In the genomic region with DNA sequence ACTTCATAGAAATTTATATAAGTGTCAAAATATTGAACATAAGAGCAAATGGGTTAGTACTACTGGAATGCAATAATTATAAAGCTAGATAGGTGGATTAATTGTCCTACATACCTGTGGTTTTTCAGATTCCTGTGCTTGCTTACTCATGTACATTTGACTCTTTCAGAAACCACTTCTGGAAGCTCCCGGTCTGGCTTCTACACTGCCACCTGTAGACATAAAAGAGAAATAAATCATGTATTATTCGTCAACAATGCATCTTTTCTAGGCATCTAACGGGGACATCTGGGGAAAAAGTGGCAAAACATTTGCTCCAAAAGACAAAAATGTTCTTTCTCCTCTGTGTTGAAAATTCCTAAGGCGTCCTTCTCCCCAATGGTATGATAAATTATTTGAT, we compare ENCODE assay signal across 8 cellular contexts.
A peak's percentile ranks its signal among the peaks of the same experiment; 100 is the strongest.
DNase-seq lines count a peak whose midpoint lies in the region; FAIRE-seq and TF ChIP-seq lines count a peak whose summit lies in the region.

No MANE protein-coding gene starts in this region.

- H3K4me2 ChIP-seq in neural cell (ENCODE audit: low read length) = peak overlapping the region; percentile 55

- H3K4me1 ChIP-seq in HUES6 (ENCODE audit: control insufficient read depth, insufficient read depth, low read length) = peaks cover 32% of the 10 kb centered on the region
- H3K4me1 ChIP-seq in endocrine pancreas (ENCODE audit: control insufficient read depth, insufficient read depth, low read length) = no peaks in the 10 kb centered on the region
- peaks cover 3% of the 10 kb centered on the region for H3K4me1 ChIP-seq in effector memory CD4-positive, alpha-beta T cell (ENCODE audit: control insufficient read depth, insufficient read depth, low read length, poor library complexity, severe bottlenecking)

- H3K4me3 ChIP-seq in HUES6 (ENCODE audit: low read depth, low read length) = peak overlapping the region; percentile 77
- H3K4me3 ChIP-seq in endocrine pancreas (ENCODE audit: control insufficient read depth, insufficient read depth, low read length) = peak overlapping the region; percentile 80
- H3K4me3 ChIP-seq in neural cell (ENCODE audit: low read length) = peak overlapping the region; percentile 79
- H3K4me3 ChIP-seq in effector memory CD4-positive, alpha-beta T cell (ENCODE audit: insufficient read depth, low read depth, low read length, poor library complexity, severe bottlenecking) = no peak overlapping the region

- FAIRE-seq in HTR-8/SVneo (lab: Jason Lieb, UNC) = no peak

- H3K27ac ChIP-seq in HUES6 (ENCODE audit: low read depth, low read length) = no peak overlapping the region; the same call in 1 of the 2 replicates
- H3K27ac ChIP-seq in neural cell (ENCODE audit: low read length) = no peak overlapping the region
- H3K27ac ChIP-seq in effector memory CD4-positive, alpha-beta T cell (ENCODE audit: insufficient read depth, low read length, poor library complexity, severe bottlenecking) = no peak overlapping the region

- H3K27me3 ChIP-seq in HUES6 (ENCODE audit: control insufficient read depth, insufficient read depth, low read length) (no peaks in the 10 kb centered on the region), endocrine pancreas (ENCODE audit: control insufficient read depth, insufficient read depth, low read length) (no peaks in the 10 kb centered on the region), neural cell (ENCODE audit: insufficient read depth, low read depth, low read length) (no peaks in the 10 kb centered on the region)
- no peaks in the 10 kb centered on the region for H3K27me3 ChIP-seq in effector memory CD4-positive, alpha-beta T cell (replicated peaks; ENCODE audit: control insufficient read depth, insufficient read depth, low read length, poor library complexity, severe bottlenecking)

- H3K9me3 ChIP-seq in HUES6 (ENCODE audit: control insufficient read depth, insufficient read depth, low read depth, low read length) = no peaks in the 10 kb centered on the region
- no peaks in the 10 kb centered on the region for H3K9me3 ChIP-seq in endocrine pancreas (ENCODE audit: control insufficient read depth, low read length)
- H3K9me3 ChIP-seq in neural cell (ENCODE audit: low read length) = no peaks in the 10 kb centered on the region
- no peaks in the 10 kb centered on the region for H3K9me3 ChIP-seq in effector memory CD4-positive, alpha-beta T cell (ENCODE audit: control insufficient read depth, low read length)

- TF ChIP-seq RAD21 in neural cell (conservative IDR thresholded peaks at IDR 0.05) = peak; percentile 48

- H4K20me1 ChIP-seq in neural cell (ENCODE audit: insufficient read depth) = no peaks in the 10 kb centered on the region

- H3K9me2 ChIP-seq in neural cell (ENCODE audit: insufficient read depth, low read length) = no peaks in the 10 kb centered on the region

- TF ChIP-seq EP300 in neural cell (conservative IDR thresholded peaks at IDR 0.05; ENCODE audit: poor library complexity, severe bottlenecking) = no peak

- no peaks in the 10 kb centered on the region for H3F3A ChIP-seq in neural cell (ENCODE audit: insufficient read depth, low read length, poor library complexity, severe bottlenecking)

- DNase-seq in DMS53 (lab: John Stamatoyannopoulos, UW) = peak; percentile 75
- DNase-seq in SW480 (ENCODE audit: low spot score) = peak; percentile 94
- no peak for DNase-seq in iPS-NIHi7 (ENCODE audit: extremely low spot score)
- DNase-seq in effector memory CD4-positive, alpha-beta T cell = no peak
- no peak for DNase-seq in HTR-8/SVneo (ENCODE audit: insufficient read length, low spot score)

- no peaks in the 10 kb centered on the region for H3K79me2 ChIP-seq in neural cell (replicated peaks; ENCODE audit: insufficient read depth, low read length)

- H3K9ac ChIP-seq in HUES6 (ENCODE audit: low read length) = peak overlapping the region; percentile 88
- H3K9ac ChIP-seq in endocrine pancreas (ENCODE audit: control insufficient read depth, insufficient read depth, low read length) = peak overlapping the region; percentile 75
- no peak overlapping the region for H3K9ac ChIP-seq in neural cell (ENCODE audit: low read length)

- peak; percentile 60 for TF ChIP-seq CTCF in neural cell (IDR thresholded peaks at IDR 0.05; ENCODE audit: poor library complexity, severe bottlenecking)

- peaks cover 52% of the 10 kb centered on the region for H3K36me3 ChIP-seq in HUES6 (ENCODE audit: control insufficient read depth, insufficient read depth, low read length)
- H3K36me3 ChIP-seq in endocrine pancreas (ENCODE audit: control insufficient read depth, insufficient read depth, low read length) = no peaks in the 10 kb centered on the region
- H3K36me3 ChIP-seq in neural cell (ENCODE audit: insufficient read depth, low read length) = no peaks in the 10 kb centered on the region
- no peaks in the 10 kb centered on the region for H3K36me3 ChIP-seq in effector memory CD4-positive, alpha-beta T cell (ENCODE audit: control insufficient read depth, insufficient read depth, low read length)

- no peak overlapping the region for H2AFZ ChIP-seq in neural cell (ENCODE audit: low read depth, low read length)

TF ChIP-seq in neural cell, 6 proteins besides CTCF, POLR2A, EP300 and RAD21:
- TF ChIP-seq SMC3 (conservative IDR thresholded peaks at IDR 0.05; ENCODE audit: poor library complexity) = peak; percentile 58
- TF ChIP-seq, protein P1, sequence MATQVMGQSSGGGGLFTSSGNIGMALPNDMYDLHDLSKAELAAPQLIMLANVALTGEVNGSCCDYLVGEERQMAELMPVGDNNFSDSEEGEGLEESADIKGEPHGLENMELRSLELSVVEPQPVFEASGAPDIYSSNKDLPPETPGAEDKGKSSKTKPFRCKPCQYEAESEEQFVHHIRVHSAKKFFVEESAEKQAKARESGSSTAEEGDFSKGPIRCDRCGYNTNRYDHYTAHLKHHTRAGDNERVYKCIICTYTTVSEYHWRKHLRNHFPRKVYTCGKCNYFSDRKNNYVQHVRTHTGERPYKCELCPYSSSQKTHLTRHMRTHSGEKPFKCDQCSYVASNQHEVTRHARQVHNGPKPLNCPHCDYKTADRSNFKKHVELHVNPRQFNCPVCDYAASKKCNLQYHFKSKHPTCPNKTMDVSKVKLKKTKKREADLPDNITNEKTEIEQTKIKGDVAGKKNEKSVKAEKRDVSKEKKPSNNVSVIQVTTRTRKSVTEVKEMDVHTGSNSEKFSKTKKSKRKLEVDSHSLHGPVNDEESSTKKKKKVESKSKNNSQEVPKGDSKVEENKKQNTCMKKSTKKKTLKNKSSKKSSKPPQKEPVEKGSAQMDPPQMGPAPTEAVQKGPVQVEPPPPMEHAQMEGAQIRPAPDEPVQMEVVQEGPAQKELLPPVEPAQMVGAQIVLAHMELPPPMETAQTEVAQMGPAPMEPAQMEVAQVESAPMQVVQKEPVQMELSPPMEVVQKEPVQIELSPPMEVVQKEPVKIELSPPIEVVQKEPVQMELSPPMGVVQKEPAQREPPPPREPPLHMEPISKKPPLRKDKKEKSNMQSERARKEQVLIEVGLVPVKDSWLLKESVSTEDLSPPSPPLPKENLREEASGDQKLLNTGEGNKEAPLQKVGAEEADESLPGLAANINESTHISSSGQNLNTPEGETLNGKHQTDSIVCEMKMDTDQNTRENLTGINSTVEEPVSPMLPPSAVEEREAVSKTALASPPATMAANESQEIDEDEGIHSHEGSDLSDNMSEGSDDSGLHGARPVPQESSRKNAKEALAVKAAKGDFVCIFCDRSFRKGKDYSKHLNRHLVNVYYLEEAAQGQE (IDR thresholded peaks at IDR 0.05; ENCODE audit: borderline replicate concordance) = no peak

Comparison
In these comparisons a context has a peak if more than half of its experiments do, and no peak if none do; other contexts are left out.
1. DNase-seq: peak in DMS53 (single experiment) and SW480 (single experiment); none in iPS-NIHi7 (single experiment), effector memory CD4-positive, alpha-beta T cell (0 of 3) and HTR-8/SVneo (single experiment).